In the genomic region with DNA sequence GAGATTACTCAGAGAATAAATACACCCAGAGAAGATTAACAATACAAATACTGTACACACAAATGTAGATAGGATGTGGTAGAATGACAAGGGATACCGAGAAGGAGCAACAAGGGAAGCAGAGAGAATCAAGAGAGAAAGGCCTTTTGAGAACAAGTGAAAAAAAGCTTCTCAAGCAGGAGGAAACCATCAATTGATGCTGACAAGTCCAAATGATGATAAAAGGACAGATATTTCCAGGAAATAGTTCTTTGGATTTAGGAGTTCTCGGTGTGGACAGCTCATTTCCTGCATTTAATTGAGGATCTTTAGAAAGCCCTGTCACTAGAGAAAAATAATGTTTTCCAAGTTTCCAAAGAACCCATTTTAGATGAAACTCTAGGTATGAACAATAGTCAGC, we compare ENCODE assay signal across 17 cellular contexts. TPM values are rescaled to one million over a fixed set of nuclear protein-coding genes. Genes with fewer than 3 reads are reported as not detected.
DNase-seq lines count a peak whose midpoint lies in the region; ATAC-seq and TF ChIP-seq lines count a peak whose summit lies in the region.
"Had no signal": no experiment of that assay in that cellular context is flagged by ENCODE, and none has a peak within 500 bp of the region (broad histone marks: within the 10 kb centered on the region; RNA-seq: fewer than 3 reads in every experiment).

No MANE protein-coding gene starts in this region.

- H3K36me3 Mint-ChIP-seq in nephron (ENCODE audit: low read depth), result no peaks in the 10 kb centered on the region

- DNase-seq in left ventricle myocardium inferior (no peak), left cardiac atrium (no peak), fibroblast of villous mesenchyme (ENCODE audit: low read depth) (peak; percentile 45), NCI-H2029 treated with DMSO at 0.1 percent for 48 hours (lab: John Stamatoyannopoulos, UW) (no peak), NCI-H2196 treated with DMSO at 0.1 percent for 48 hours (lab: John Stamatoyannopoulos, UW; ENCODE audit: unreplicated experiment) (no peak)
- DNase-seq: 8988T; C1 segment of cervical spinal cord; CD4-positive, alpha-beta T cell; COR-L47; DMS153; DND-41; GDM1 had no signal

- H3K27ac Mint-ChIP-seq in nephron, result peak overlapping the region in 2 of 3 experiments; percentile 7 to 9
- H3K27ac Mint-ChIP-seq: B cell; CD4-positive, alpha-beta T cell had no signal

- H3K9me3 ChIP-seq in left ventricle myocardium inferior (replicated peaks), result no peaks in the 10 kb centered on the region
- H3K9me3 ChIP-seq: HAP-1 had no signal

- no peak for TF ChIP-seq CTCF in left ventricle myocardium inferior (IDR thresholded peaks at IDR 0.05; ENCODE audit: borderline replicate concordance)
- no peak for TF ChIP-seq CTCF in fibroblast of villous mesenchyme (IDR thresholded peaks at IDR 0.05; ENCODE audit: insufficient read depth, low read depth, low read length)
- no peak for TF ChIP-seq CTCF in nephron (IDR thresholded peaks at IDR 0.05; ENCODE audit: unreplicated experiment in 3 of 3)

- peak overlapping the region; percentile 21 for H3K27ac ChIP-seq in left ventricle myocardium inferior (replicated peaks)

- ATAC-seq in left cardiac atrium (no peak), GM21619 (IDR thresholded peaks at IDR 0.05; ENCODE audit: unreplicated experiment) (no peak)
- ATAC-seq: HepG2 had no signal

- H3K36me3 ChIP-seq in left ventricle myocardium inferior, result no peaks in the 10 kb centered on the region
- H3K36me3 ChIP-seq: HAP-1 had no signal

- H3K27me3 ChIP-seq in left ventricle myocardium inferior (ENCODE audit: low read depth), result no peaks in the 10 kb centered on the region

- no peaks in the 10 kb centered on the region for H3K9me3 Mint-ChIP-seq in nephron
- H3K9me3 Mint-ChIP-seq: CD4-positive, alpha-beta T cell had no signal

- peaks cover 5% of the 10 kb centered on the region for H3K4me1 Mint-ChIP-seq in nephron
- H3K4me1 Mint-ChIP-seq: B cell had no signal

- intact Hi-C loops in left ventricle myocardium inferior (cut with micrococcal nuclease), result no loop called here
- intact Hi-C loops in left cardiac atrium (cut with DNase I), result no loop called here

- no peaks in the 10 kb centered on the region for H3K27me3 Mint-ChIP-seq in nephron (ENCODE audit: low read depth)

- H3K4me1 ChIP-seq in left ventricle myocardium inferior, result no peaks in the 10 kb centered on the region
- H3K4me1 ChIP-seq: HAP-1 had no signal

- no peak overlapping the region for H3K4me3 Mint-ChIP-seq in nephron
- H3K4me3 Mint-ChIP-seq: B cell; CD4-positive, alpha-beta T cell had no signal

- H3K4me3 ChIP-seq in left ventricle myocardium inferior, result no peak overlapping the region
- H3K4me3 ChIP-seq in fibroblast of villous mesenchyme (ENCODE audit: low read depth, low read length), result no peak overlapping the region
- H3K4me3 ChIP-seq: HAP-1 had no signal

RNA-seq across cellular contexts. Expression of gene NPY5R, which starts 48.1 kb away (rescaled TPM):
- total RNA-seq in left ventricle myocardium inferior (0.25 TPM), left cardiac atrium (under 1 TPM; 0.15 to 0.21 TPM), fibroblast of villous mesenchyme (0.32 and 0.43 TPM in 2 replicates)
- total RNA-seq: B cell; CD4-positive, alpha-beta T cell; HepG2 had no signal

RNA-seq across cellular contexts. Expression of gene NPY1R, which starts 59.4 kb away (rescaled TPM):
- 1.6 TPM for total RNA-seq in left ventricle myocardium inferior
- total RNA-seq in left cardiac atrium, result 1 to 10 TPM; 2.8 to 2.9 TPM
- 1.6 and 3.5 TPM in 2 replicates for total RNA-seq in fibroblast of villous mesenchyme
- total RNA-seq: B cell; CD4-positive, alpha-beta T cell; HepG2 had no signal
